Comparison of ENCODE assay signal across 17 cellular contexts in genomic region chr6:106154326-106154725, GRCh38.
DNase-seq lines count a peak whose midpoint lies in the region; ATAC-seq and TF ChIP-seq lines count a peak whose summit lies in the region.
"Had no signal": no experiment of that assay in that cellular context is flagged by ENCODE, and none has a peak within 500 bp of the region (broad histone marks: within the 10 kb centered on the region; RNA-seq: fewer than 3 reads in every experiment).

No MANE protein-coding gene starts in this region.

- 62 to 84% methylated on average over 8 of the region's 8 CpGs for WGBS in testis, 2 donors
- 94% methylated on average over 8 of the region's 8 CpGs for WGBS in mammary epithelial cell (ENCODE audit: low coverage, missing lambda C conversion rate)

- H2AFZ ChIP-seq in mammary epithelial cell (ENCODE audit: low read depth, low read length): no peak overlapping the region

- H3K9me3 ChIP-seq in testis (no peaks in the 10 kb centered on the region), mammary epithelial cell (replicated peaks; ENCODE audit: insufficient read depth, low read length) (no peaks in the 10 kb centered on the region)
- H3K9me3 ChIP-seq: HAP-1 had no signal

- DNase-seq in H7: peak; percentile 55
- peak; percentile 39 for DNase-seq in WTC11 (ENCODE audit: low spot score)
- peak; percentile 41 for DNase-seq in iPS-NIHi11 (ENCODE audit: low spot score)
- peak; percentile 59 for DNase-seq in testis
- no peak for DNase-seq in NCI-H510A (lab: John Stamatoyannopoulos, UW)
- DNase-seq in mammary epithelial cell: no peak
- no peak for DNase-seq in RKO (ENCODE audit: low spot score)
- DNase-seq: C1 segment of cervical spinal cord; CD4-positive, CD25-positive, alpha-beta regulatory T cell; CD8-positive, alpha-beta memory T cell; COR-L47; DMS 273 treated with DMSO at 0.1 percent for 48 hours; DMS53; GOT3 had no signal

- H3K4me1 Mint-ChIP-seq in WTC11: peaks cover 30% of the 10 kb centered on the region
- H3K4me1 Mint-ChIP-seq: B cell had no signal

- no peak overlapping the region for H3K4me2 ChIP-seq in mammary epithelial cell (ENCODE audit: insufficient read depth, low read depth, low read length)

- no peaks in the 10 kb centered on the region for H3K79me2 ChIP-seq in mammary epithelial cell (ENCODE audit: insufficient read depth, low read length)

- H3K36me3 Mint-ChIP-seq in WTC11: no peaks in the 10 kb centered on the region
- H3K36me3 Mint-ChIP-seq: CD4-positive, CD25-positive, alpha-beta regulatory T cell; CD8-positive, alpha-beta memory T cell had no signal

- no peak overlapping the region for H3K9ac ChIP-seq in mammary epithelial cell (ENCODE audit: insufficient read depth, low read length)

- in situ Hi-C loops in mammary epithelial cell (cut with MboI; ENCODE audit: low sequenced_read_pairs in 2 of 2): no loop called here

- CTCF ChIA-PET in WTC11 (lab: Charles Lee): interaction anchor here (0.7 to 1.6 kb wide), 9 partner anchors 8 to 319 kb away, joined by 3 to 6 read pairs (median 4); partner anchors contain the start of gene CRYBG1
- CTCF ChIA-PET in mammary epithelial cell (lab: Charles Lee; ENCODE audit: low non-redundant PET): no interaction called here

- dilution Hi-C loops in mammary epithelial cell (cut with HindIII; ENCODE audit: low sequenced_read_pairs): no loop called here

- no TSS peak for BruUV-seq in mammary epithelial cell (replicated peaks; lab: Mats Ljungman, UMichigan)

- H3K27me3 Mint-ChIP-seq in WTC11 (ENCODE audit: low read depth): no peaks in the 10 kb centered on the region
- H3K27me3 Mint-ChIP-seq: B cell; CD4-positive, CD25-positive, alpha-beta regulatory T cell had no signal

- H3K4me1 ChIP-seq in testis (peaks cover 8% of the 10 kb centered on the region), mammary epithelial cell (ENCODE audit: insufficient read depth, low read length) (peaks cover 7% of the 10 kb centered on the region)
- H3K4me1 ChIP-seq: HAP-1 had no signal

- TF ChIP-seq CTCF in WTC11 (IDR thresholded peaks at IDR 0.05): no peak
- TF ChIP-seq CTCF in testis (IDR thresholded peaks at IDR 0.05): no peak
- no peak for TF ChIP-seq CTCF in mammary epithelial cell (conservative IDR thresholded peaks at IDR 0.05 in 1 of 2, IDR thresholded peaks at IDR 0.05 in 1 of 2; ENCODE audit: extremely low read depth in 1 of 2, insufficient read depth in 1 of 2, low read depth in 1 of 2, low read length in 2 of 2)

- no peaks in the 10 kb centered on the region; the same call in 1 of the 2 replicates for H3K9me3 Mint-ChIP-seq in WTC11
- H3K9me3 Mint-ChIP-seq: CD8-positive, alpha-beta memory T cell had no signal

- no peaks in the 10 kb centered on the region for H3K27me3 ChIP-seq in H7 (ENCODE audit: control insufficient read depth, insufficient read depth, low read length)
- H3K27me3 ChIP-seq in testis: no peaks in the 10 kb centered on the region
- H3K27me3 ChIP-seq in mammary epithelial cell (ENCODE audit: insufficient read depth, low read length): no peaks in the 10 kb centered on the region

- intact Hi-C loops in testis (cut with DNase I; ENCODE audit: low total_unique reads) (no loop called here), mammary epithelial cell (cut with micrococcal nuclease) (no loop called here)

- peak; percentile 90 for ATAC-seq in WTC11

- H3K4me3 ChIP-seq in H7 (ENCODE audit: insufficient read depth, low read depth, low read length) (no peak overlapping the region), testis (no peak overlapping the region), mammary epithelial cell (replicated peaks in 1 of 3; ENCODE audit: insufficient read depth in 1 of 3, low read depth in 2 of 3, low read length in 3 of 3) (no peak overlapping the region)
- H3K4me3 ChIP-seq: HAP-1 had no signal

- H3K36me3 ChIP-seq in H7 (replicated peaks; ENCODE audit: control insufficient read depth, insufficient read depth, low read length) (no peaks in the 10 kb centered on the region), testis (ENCODE audit: low read depth, missing control alignments) (no peaks in the 10 kb centered on the region), mammary epithelial cell (ENCODE audit: insufficient read depth, low read length) (no peaks in the 10 kb centered on the region)
- H3K36me3 ChIP-seq: HAP-1 had no signal

- POLR2A ChIA-PET in WTC11 (lab: Charles Lee): no interaction called here

- no peak for TF ChIP-seq POLR2A in testis (IDR thresholded peaks at IDR 0.05)

- H4K20me1 ChIP-seq in mammary epithelial cell (ENCODE audit: insufficient read depth, low read length): no peaks in the 10 kb centered on the region

- H3K27ac ChIP-seq in testis: no peak overlapping the region
- no peak overlapping the region for H3K27ac ChIP-seq in mammary epithelial cell (ENCODE audit: insufficient read depth, low read depth, low read length)
- H3K27ac ChIP-seq: HL-60 had no signal

- H3K27ac Mint-ChIP-seq in WTC11: no peak overlapping the region
- H3K27ac Mint-ChIP-seq: B cell had no signal

- H3K4me3 Mint-ChIP-seq in WTC11: no peak overlapping the region
- H3K4me3 Mint-ChIP-seq: B cell; CD4-positive, CD25-positive, alpha-beta regulatory T cell; CD8-positive, alpha-beta memory T cell had no signal

TF ChIP-seq in WTC11, 78 proteins besides CTCF, POLR2A, EP300 and RAD21:
- peak; percentile 77 for TF ChIP-seq NFYB (CRISPR knock-in tag; conservative IDR thresholded peaks at IDR 0.05; ENCODE audit: low read depth)
- TF ChIP-seq TCF7 (CRISPR knock-in tag; IDR thresholded peaks at IDR 0.05; ENCODE audit: low read depth): no peak

Comparison
In these comparisons a context has a peak if more than half of its experiments do, and no peak if none do; other contexts are left out.
1. DNase-seq: peak in H7 (single experiment), WTC11 (single experiment), iPS-NIHi11 (single experiment) and testis (single experiment); none in NCI-H510A (single experiment), mammary epithelial cell (single experiment) and RKO (single experiment).